In genomic region chr22:23565288-23565941, GRCh38 we compare ENCODE assay signal across 8 cellular contexts. TPM values are rescaled to one million over a fixed set of nuclear protein-coding genes. Genes with fewer than 3 reads are reported as not detected.
DNase-seq lines count a peak whose midpoint lies in the region; ATAC-seq and TF ChIP-seq lines count a peak whose summit lies in the region.

No MANE protein-coding gene starts in this region.

- H3K27ac ChIP-seq in BLaER1 (peak overlapping the region; percentile 89), thoracic aorta (no peak overlapping the region)

- H3K27me3 Mint-ChIP-seq in activated naive CD4-positive, alpha-beta T cell treated with anti-CD3 and anti-CD28 coated beads, Interleukin-2, amount 10 ng/mL, durations not matched to agents 7 days and 5 days, result peaks cover 71% of the 10 kb centered on the region

- no peaks in the 10 kb centered on the region for H3K9me3 Mint-ChIP-seq in activated naive CD4-positive, alpha-beta T cell treated with anti-CD3 and anti-CD28 coated beads, Interleukin-2, amount 10 ng/mL, durations not matched to agents 7 days and 5 days

- H3K4me1 ChIP-seq in BLaER1 (peaks cover 67% of the 10 kb centered on the region), thoracic aorta (ENCODE audit: control insufficient read depth in 1 of 2, low read depth in 2 of 2) (peaks cover 0 to 14% of the 10 kb centered on the region in 2 donors)

- H3K4me3 ChIP-seq in BLaER1 (peak overlapping the region; percentile 74), kidney epithelial cell (ENCODE audit: low read depth, low read length) (no peak overlapping the region), thoracic aorta (peak overlapping the region; percentile 69)

- POLR2A ChIA-PET in HEK293T (lab: Yijun Ruan, JAX), result no interaction called here

- peak overlapping the region; percentile 87 for H3K9ac ChIP-seq in BLaER1

- H3K9me3 ChIP-seq in BLaER1 (no peaks in the 10 kb centered on the region), thoracic aorta (no peaks in the 10 kb centered on the region)

- CTCF ChIA-PET in HEK293T (lab: Yijun Ruan, JAX), result interaction anchor here (0.7 kb wide), 2 partner anchors 26 to 1054 kb away, joined by 3 to 6 read pairs; no protein-coding TSS in a partner anchor
- CTCF ChIA-PET in activated naive CD4-positive, alpha-beta T cell treated with anti-CD3 and anti-CD28 coated beads, Interleukin-2, amount 10 ng/mL, durations not matched to agents 7 days and 5 days (lab: Charles Lee), result no interaction called here

- H3K27me3 ChIP-seq in BLaER1, result no peaks in the 10 kb centered on the region
- H3K27me3 ChIP-seq in kidney epithelial cell (ENCODE audit: control insufficient read depth, insufficient read depth, low read length), result peaks cover 39% of the 10 kb centered on the region
- H3K27me3 ChIP-seq in thoracic aorta (replicated peaks; ENCODE audit: insufficient read depth), result no peaks in the 10 kb centered on the region

- peak overlapping the region; percentile 97 for H3K4me2 ChIP-seq in BLaER1

- TF ChIP-seq CTCF in kidney epithelial cell (IDR thresholded peaks at IDR 0.05; ENCODE audit: insufficient read depth, low read length, poor library complexity, severe bottlenecking), result peak; percentile 7
- no peak for TF ChIP-seq CTCF in thoracic aorta (IDR thresholded peaks at IDR 0.05)

- ATAC-seq in thoracic aorta (ENCODE audit: insufficient number of reproducible peaks, low FRiP score, low read depth), result no peak
- ATAC-seq in HG03469 (IDR thresholded peaks at IDR 0.05; ENCODE audit: unreplicated experiment), result no peak
- no peak for ATAC-seq in GM21381 (IDR thresholded peaks at IDR 0.05; ENCODE audit: unreplicated experiment)

- H4K20me1 ChIP-seq in BLaER1, result no peaks in the 10 kb centered on the region

- no peaks in the 10 kb centered on the region for H3K36me3 Mint-ChIP-seq in activated naive CD4-positive, alpha-beta T cell treated with anti-CD3 and anti-CD28 coated beads, Interleukin-2, amount 10 ng/mL, durations not matched to agents 7 days and 5 days

- DNase-seq in HEK293T (ENCODE audit: extremely low spot score) (peak; percentile 60), kidney epithelial cell (ENCODE audit: low read depth) (no peak), thoracic aorta (ENCODE audit: low spot score) (no peak), GM19238 (ENCODE audit: insufficient read length, low spot score) (no peak)
- no peak for DNase-seq in activated naive CD4-positive, alpha-beta T cell treated with anti-CD3 and anti-CD28 coated beads, Interleukin-2, amount 10 ng/mL, durations not matched to agents 7 days and 5 days

- peaks cover 6% of the 10 kb centered on the region for H3K4me1 Mint-ChIP-seq in activated naive CD4-positive, alpha-beta T cell treated with anti-CD3 and anti-CD28 coated beads, Interleukin-2, amount 10 ng/mL, durations not matched to agents 7 days and 5 days

- peak overlapping the region; percentile 47 for H3K4me3 Mint-ChIP-seq in activated naive CD4-positive, alpha-beta T cell treated with anti-CD3 and anti-CD28 coated beads, Interleukin-2, amount 10 ng/mL, durations not matched to agents 7 days and 5 days

- H3K36me3 ChIP-seq in BLaER1 (peaks cover 5% of the 10 kb centered on the region; the same call in 1 of the 2 replicates), kidney epithelial cell (ENCODE audit: control insufficient read depth, insufficient read depth, low read length) (no peaks in the 10 kb centered on the region), thoracic aorta (no peaks in the 10 kb centered on the region)

- no peak overlapping the region for H3K27ac Mint-ChIP-seq in activated naive CD4-positive, alpha-beta T cell treated with anti-CD3 and anti-CD28 coated beads, Interleukin-2, amount 10 ng/mL, durations not matched to agents 7 days and 5 days

TF ChIP-seq in HEK293T, 16 proteins besides CTCF, POLR2A, EP300 and RAD21:
- TF ChIP-seq, protein P1, sequence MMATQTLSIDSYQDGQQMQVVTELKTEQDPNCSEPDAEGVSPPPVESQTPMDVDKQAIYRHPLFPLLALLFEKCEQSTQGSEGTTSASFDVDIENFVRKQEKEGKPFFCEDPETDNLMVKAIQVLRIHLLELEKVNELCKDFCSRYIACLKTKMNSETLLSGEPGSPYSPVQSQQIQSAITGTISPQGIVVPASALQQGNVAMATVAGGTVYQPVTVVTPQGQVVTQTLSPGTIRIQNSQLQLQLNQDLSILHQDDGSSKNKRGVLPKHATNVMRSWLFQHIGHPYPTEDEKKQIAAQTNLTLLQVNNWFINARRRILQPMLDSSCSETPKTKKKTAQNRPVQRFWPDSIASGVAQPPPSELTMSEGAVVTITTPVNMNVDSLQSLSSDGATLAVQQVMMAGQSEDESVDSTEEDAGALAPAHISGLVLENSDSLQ (IDR thresholded peaks at IDR 0.05), result no peak
- TF ChIP-seq NFRKB (IDR thresholded peaks at IDR 0.05) (no peak), L3MBTL2 (conservative IDR thresholded peaks at IDR 0.05) (no peak), LEF1 (IDR thresholded peaks at IDR 0.05; ENCODE audit: borderline replicate concordance) (no peak), ARNT (IDR thresholded peaks at IDR 0.05) (no peak), FOXK2 (IDR thresholded peaks at IDR 0.05) (no peak), TARDBP (IDR thresholded peaks at IDR 0.05) (no peak), BHLHE40 (IDR thresholded peaks at IDR 0.05; ENCODE audit: borderline replicate concordance) (no peak), ELF4 (IDR thresholded peaks at IDR 0.05) (no peak), FOXM1 (IDR thresholded peaks at IDR 0.05; ENCODE audit: borderline replicate concordance) (no peak), FOXA1 (IDR thresholded peaks at IDR 0.05) (no peak), HDGF (IDR thresholded peaks at IDR 0.05; ENCODE audit: borderline replicate concordance) (no peak), SUZ12 (IDR thresholded peaks at IDR 0.05) (no peak)

RNA-seq across cellular contexts. Expression of gene IGLL1, which starts 14.7 kb away (rescaled TPM):
- total RNA-seq in kidney epithelial cell (not detected in 2 replicates), thoracic aorta (not detected)
